In the genomic region with DNA sequence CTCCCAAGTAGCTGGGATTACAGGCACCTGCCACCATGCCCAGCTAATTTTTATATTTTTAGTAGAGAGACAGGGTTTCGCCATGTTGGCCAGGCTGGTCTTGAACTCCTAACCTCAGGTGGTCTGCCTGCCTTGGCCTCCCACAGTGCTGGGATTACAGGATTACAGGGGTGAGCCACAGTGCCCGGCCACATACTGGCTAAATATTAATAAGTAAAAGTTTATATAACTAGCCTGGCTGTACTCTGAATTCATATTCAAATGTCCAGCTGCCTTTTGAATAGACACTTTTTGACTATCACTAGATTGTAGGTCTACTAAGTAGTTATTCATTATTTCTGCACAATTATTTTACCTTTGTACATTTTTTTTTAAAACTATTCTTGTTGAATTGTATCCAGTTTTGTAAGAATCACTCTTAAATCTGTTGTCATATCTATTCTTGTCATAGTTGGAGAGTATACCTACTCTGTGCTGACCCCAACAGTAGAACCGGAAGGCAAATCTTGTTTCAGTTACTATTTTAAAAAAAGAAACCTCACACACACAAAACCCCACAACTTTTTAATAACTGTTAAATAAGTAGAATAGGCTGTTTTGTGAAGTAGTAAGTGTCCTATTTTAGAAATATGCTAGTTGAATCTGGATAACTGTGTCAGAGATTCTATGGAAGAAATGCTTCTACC, we compare ENCODE assay signal across 14 cellular contexts. TPM values are rescaled to one million over a fixed set of nuclear protein-coding genes. Genes with fewer than 3 reads are reported as not detected.
DNase-seq lines count a peak whose midpoint lies in the region; ATAC-seq and TF ChIP-seq lines count a peak whose summit lies in the region.
"Had no signal": no experiment of that assay in that cellular context is flagged by ENCODE, and none has a peak within 500 bp of the region (broad histone marks: within the 10 kb centered on the region; RNA-seq: fewer than 3 reads in every experiment).

No MANE protein-coding gene starts in this region.

- H2AFZ ChIP-seq in hepatocyte: no peak overlapping the region

- DNase-seq in GM12864 (ENCODE audit: low read depth) (peak; percentile 30), hepatocyte (ENCODE audit: low spot score) (no peak), COR-L47 (lab: John Stamatoyannopoulos, UW) (no peak)
- no peak for DNase-seq in activated naive CD4-positive, alpha-beta T cell treated with anti-CD3 and anti-CD28 coated beads, Interleukin-2, amount 10 ng/mL, durations not matched to agents 7 days and 5 days
- DNase-seq: activated B cell treated with CpG ODN at 0.5 μM for 24 hours; activated T-cell treated with anti-CD3 and anti-CD28 coated beads for 4 hours; esophagus squamous epithelium; stimulated activated CD4-positive, alpha-beta T cell treated with anti-CD3 and anti-CD28 coated beads, Interleukin-12 subunit alpha, Interleukin-12 subunit beta, amount 100 ng/mL, for 4 hours; transverse colon had no signal

- H3K27me3 ChIP-seq in hepatocyte: no peaks in the 10 kb centered on the region
- H3K27me3 ChIP-seq: esophagus squamous epithelium, transverse colon had no signal

- H3K79me2 ChIP-seq in hepatocyte: peaks cover 7% of the 10 kb centered on the region

- H3K36me3 ChIP-seq in hepatocyte (replicated peaks; ENCODE audit: insufficient read depth, low read depth): no peaks in the 10 kb centered on the region
- H3K36me3 ChIP-seq: HAP-1 had no signal

- no peak overlapping the region for H3K4me2 ChIP-seq in hepatocyte

- H3K27ac ChIP-seq in hepatocyte: no peak overlapping the region
- H3K27ac ChIP-seq: transverse colon had no signal

- CTCF ChIA-PET in activated naive CD4-positive, alpha-beta T cell treated with anti-CD3 and anti-CD28 coated beads, Interleukin-2, amount 10 ng/mL, durations not matched to agents 7 days and 5 days (lab: Charles Lee): interaction anchor here (1.0 to 1.9 kb wide), 3 partner anchors 10 to 242 kb away, joined by 3 to 9 read pairs (median 3); no protein-coding TSS in a partner anchor

- H3K9me3 Mint-ChIP-seq in activated naive CD4-positive, alpha-beta T cell treated with anti-CD3 and anti-CD28 coated beads, Interleukin-2, amount 10 ng/mL, durations not matched to agents 7 days and 5 days: no peaks in the 10 kb centered on the region
- H3K9me3 Mint-ChIP-seq: activated B cell treated with CpG ODN at 0.5 μM for 24 hours had no signal

- TF ChIP-seq CTCF in GM12864 (IDR thresholded peaks at IDR 0.05; ENCODE audit: low read depth, low read length, missing control alignments) (no peak), hepatocyte (IDR thresholded peaks at IDR 0.05; ENCODE audit: poor library complexity) (no peak)

- H3K4me1 Mint-ChIP-seq in activated naive CD4-positive, alpha-beta T cell treated with anti-CD3 and anti-CD28 coated beads, Interleukin-2, amount 10 ng/mL, durations not matched to agents 7 days and 5 days: peaks cover 18% of the 10 kb centered on the region
- H3K4me1 Mint-ChIP-seq: activated B cell treated with CpG ODN at 0.5 μM for 24 hours had no signal

- ATAC-seq in GM19455 (IDR thresholded peaks at IDR 0.05; ENCODE audit: unreplicated experiment) (peak; percentile 60), HG02840 (IDR thresholded peaks at IDR 0.05; ENCODE audit: low FRiP score, unreplicated experiment) (peak; percentile 61), HG03565 (IDR thresholded peaks at IDR 0.05; ENCODE audit: unreplicated experiment) (peak; percentile 56), GM19023 (IDR thresholded peaks at IDR 0.05; ENCODE audit: unreplicated experiment) (no peak)

- peaks cover 5% of the 10 kb centered on the region for H3K36me3 Mint-ChIP-seq in activated naive CD4-positive, alpha-beta T cell treated with anti-CD3 and anti-CD28 coated beads, Interleukin-2, amount 10 ng/mL, durations not matched to agents 7 days and 5 days

- H3K4me3 ChIP-seq in GM12864 (ENCODE audit: low read depth, low read length): no peak overlapping the region; the same call in 1 of the 2 replicates
- H3K4me3 ChIP-seq in hepatocyte: no peak overlapping the region
- H3K4me3 ChIP-seq: esophagus squamous epithelium, HAP-1, transverse colon had no signal

- no peaks in the 10 kb centered on the region for H3K9me3 ChIP-seq in hepatocyte (ENCODE audit: low read depth)
- H3K9me3 ChIP-seq: esophagus squamous epithelium, HAP-1, transverse colon had no signal

- WGBS in hepatocyte (ENCODE audit: low lambda C conversion rate, missing lambda C conversion rate): 97% methylated on average over 3 of the region's 3 CpGs

- H3K27ac Mint-ChIP-seq in activated naive CD4-positive, alpha-beta T cell treated with anti-CD3 and anti-CD28 coated beads, Interleukin-2, amount 10 ng/mL, durations not matched to agents 7 days and 5 days: no peak overlapping the region
- H3K27ac Mint-ChIP-seq: activated B cell treated with CpG ODN at 0.5 μM for 24 hours had no signal

- H4K20me1 ChIP-seq in hepatocyte (ENCODE audit: insufficient read depth, poor library complexity, severe bottlenecking): no peaks in the 10 kb centered on the region

- no peaks in the 10 kb centered on the region for H3K27me3 Mint-ChIP-seq in activated naive CD4-positive, alpha-beta T cell treated with anti-CD3 and anti-CD28 coated beads, Interleukin-2, amount 10 ng/mL, durations not matched to agents 7 days and 5 days
- H3K27me3 Mint-ChIP-seq: activated B cell treated with CpG ODN at 0.5 μM for 24 hours had no signal

- no peaks in the 10 kb centered on the region for H3K4me1 ChIP-seq in hepatocyte (ENCODE audit: insufficient read depth)

- no peak overlapping the region for H3K4me3 Mint-ChIP-seq in activated naive CD4-positive, alpha-beta T cell treated with anti-CD3 and anti-CD28 coated beads, Interleukin-2, amount 10 ng/mL, durations not matched to agents 7 days and 5 days
- H3K4me3 Mint-ChIP-seq: activated B cell treated with CpG ODN at 0.5 μM for 24 hours had no signal

- no peaks in the 10 kb centered on the region for H3K9me2 ChIP-seq in hepatocyte (replicated peaks; ENCODE audit: insufficient read depth)

RNA-seq across cellular contexts. Expression of gene MINPP1, which starts 29.6 kb away (rescaled TPM):
- total RNA-seq in hepatocyte: 52.3 and 56.1 TPM in 2 replicates
- polyA plus RNA-seq in hepatocyte: 38.7 and 46.0 TPM in 2 replicates
